12 cellular contexts compared by ENCODE assay signal in genomic region chr7:7857143-7857583, GRCh38.
DNase-seq lines count a peak whose midpoint lies in the region; ATAC-seq and TF ChIP-seq lines count a peak whose summit lies in the region.
"Had no signal": no experiment of that assay in that cellular context is flagged by ENCODE, and none has a peak within 500 bp of the region (broad histone marks: within the 10 kb centered on the region; RNA-seq: fewer than 3 reads in every experiment).

No MANE protein-coding gene starts in this region.

- in situ Hi-C loops in GM13977 (cut with MboI; ENCODE audit: low pct_unique_long_range_greater_than_20kb, low sequenced_read_pairs, unreplicated experiment) = no loop called here

- TF ChIP-seq CTCF in GM13977 (IDR thresholded peaks at IDR 0.05; ENCODE audit: extremely low read depth, insufficient read depth, missing control alignments) = no peak

- DNase-seq in GM13977 (ENCODE audit: low spot score) = peak; percentile 40
- peak; percentile 81 for DNase-seq in OCI-M1 (lab: John Stamatoyannopoulos, UW)
- peak; percentile 58 for DNase-seq in pons (ENCODE audit: low spot score)
- DNase-seq in NCI-H1417 (lab: John Stamatoyannopoulos, UW) = no peak
- DNase-seq in midbrain (lab: John Stamatoyannopoulos, UW) = no peak
- DNase-seq: activated T-cell treated with anti-CD3 and anti-CD28 coated beads for 4 hours; left colon; nucleus accumbens; stimulated activated naive CD4-positive, alpha-beta T cell had no signal

- ATAC-seq in HG03571 (IDR thresholded peaks at IDR 0.05; ENCODE audit: unreplicated experiment) (peak; percentile 48), HG03457 (IDR thresholded peaks at IDR 0.05; ENCODE audit: unreplicated experiment) (no peak), HG03439 (IDR thresholded peaks at IDR 0.05; ENCODE audit: unreplicated experiment) (no peak)
- ATAC-seq: left colon had no signal

Comparison
In these comparisons a context has a peak if more than half of its experiments do, and no peak if none do; other contexts are left out.
1. DNase-seq: peak in GM13977 (single experiment), OCI-M1 (single experiment) and pons (single experiment); none in NCI-H1417 (0 of 3) and midbrain (single experiment).